ENCODE assay signal across 29 cellular contexts in genomic region chr4:52693492-52693891, GRCh38. TPM values are rescaled to one million over a fixed set of nuclear protein-coding genes. Genes with fewer than 3 reads are reported as not detected.
"Had no signal": no experiment of that assay in that cellular context is flagged by ENCODE, and none has a peak within 500 bp of the region (broad histone marks: within the 10 kb centered on the region; RNA-seq: fewer than 3 reads in every experiment).

No MANE protein-coding gene starts in this region.

- H2AFZ ChIP-seq: hepatocyte had no signal

- DNase-seq: colonic mucosa; cortex of kidney; dermis blood vessel endothelial cell; dorsolateral prefrontal cortex; effector CD4-positive, alpha-beta T cell; effector CD8-positive, alpha-beta T cell; effector memory CD4-positive, alpha-beta T cell; effector memory CD8-positive, alpha-beta T cell; endodermal cell; erythroblast; esophagus squamous epithelium; foreskin fibroblast; foreskin keratinocyte; foreskin melanocyte; gastrocnemius medialis; glutamatergic neuron; head of caudate nucleus; heart left ventricle; heart right ventricle had no signal

- H3K79me2 ChIP-seq: hepatocyte had no signal

- H3K27ac ChIP-seq: colonic mucosa, coronary artery, dorsolateral prefrontal cortex, epithelial cell of prostate, esophagus muscularis mucosa, esophagus squamous epithelium, foreskin keratinocyte, gastrocnemius medialis, gastroesophageal sphincter, heart left ventricle, heart right ventricle, hepatocyte had no signal

- ATAC-seq: effector memory CD8-positive, alpha-beta T cell; esophagus mucosa; foreskin keratinocyte; gastrocnemius medialis; gastroesophageal sphincter; heart left ventricle; heart right ventricle had no signal

- H3K4me1 ChIP-seq: colonic mucosa, esophagus squamous epithelium, foreskin keratinocyte, gastrocnemius medialis, gastroesophageal sphincter had no signal

- H3K9me3 ChIP-seq: colonic mucosa had no signal

- H3K4me2 ChIP-seq: hepatocyte had no signal

- H3K27me3 ChIP-seq: colonic mucosa, esophagus muscularis mucosa, esophagus squamous epithelium, foreskin keratinocyte, gastrocnemius medialis, gastroesophageal sphincter, heart left ventricle, heart right ventricle, hepatocyte had no signal

- H3K4me3 ChIP-seq: colonic mucosa, coronary artery, dorsolateral prefrontal cortex, esophagus muscularis mucosa, esophagus squamous epithelium, gastrocnemius medialis, gastroesophageal sphincter, heart left ventricle, heart right ventricle, hepatocyte had no signal

- FAIRE-seq: colon, endometrium, endothelial cell of umbilical vein, frontal cortex had no signal

- H3K36me3 ChIP-seq: colonic mucosa, esophagus muscularis mucosa, esophagus squamous epithelium, gastrocnemius medialis, gastroesophageal sphincter, heart left ventricle, heart right ventricle had no signal

RNA-seq across cellular contexts. Expression of gene ERVMER34-1, which starts 57.7 kb away (rescaled TPM):
- total RNA-seq: endothelial cell of umbilical vein, gastrocnemius medialis had no signal
